11 cellular contexts compared by ENCODE assay signal in the genomic region with DNA sequence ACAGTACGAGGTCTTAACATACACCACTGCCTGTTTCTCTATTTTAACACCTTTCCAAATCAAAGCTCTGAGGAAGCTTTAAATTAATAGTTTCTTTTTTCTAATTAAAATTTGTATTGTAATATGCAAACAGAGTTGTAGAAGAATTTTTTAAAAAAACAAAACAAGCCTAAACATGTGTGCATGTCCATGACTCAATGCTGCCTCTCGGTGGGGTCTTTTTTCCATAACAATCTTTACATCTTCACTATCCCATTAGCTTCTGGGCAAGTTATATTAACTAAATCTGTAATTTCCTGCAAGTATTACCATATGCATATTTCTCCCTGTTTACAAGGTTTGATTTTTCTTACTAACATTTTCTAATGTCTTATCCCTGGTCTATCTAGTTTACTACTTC.
DNase-seq lines count a peak whose midpoint lies in the region; ATAC-seq and TF ChIP-seq lines count a peak whose summit lies in the region.
"Had no signal": no experiment of that assay in that cellular context is flagged by ENCODE, and none has a peak within 500 bp of the region (broad histone marks: within the 10 kb centered on the region; RNA-seq: fewer than 3 reads in every experiment).

No MANE protein-coding gene starts in this region.

- no peak for ATAC-seq in GM21528 (IDR thresholded peaks at IDR 0.05; ENCODE audit: low FRiP score, unreplicated experiment)
- ATAC-seq: CD8-positive, alpha-beta T cell; lower lobe of right lung had no signal

- TF ChIP-seq CTCF in AG09319 (IDR thresholded peaks at IDR 0.05; ENCODE audit: low read depth, low read length) (peak; percentile 9), HFFc6 (IDR thresholded peaks at IDR 0.05) (peak; percentile 25; the same call in 1 of the 2 replicates)

- no peak overlapping the region for H3K4me3 Mint-ChIP-seq in HFFc6
- H3K4me3 Mint-ChIP-seq: CD8-positive, alpha-beta T cell had no signal

- peaks cover 28% of the 10 kb centered on the region for H3K4me1 Mint-ChIP-seq in HFFc6 (ENCODE audit: low read depth)

- no peaks in the 10 kb centered on the region for H3K9me3 Mint-ChIP-seq in HFFc6

- H3K27me3 Mint-ChIP-seq in HFFc6 (ENCODE audit: insufficient read depth) = peaks cover 2% of the 10 kb centered on the region; the same call in 1 of the 2 replicates

- H3K36me3 Mint-ChIP-seq in HFFc6 (ENCODE audit: low read depth) = no peaks in the 10 kb centered on the region
- H3K36me3 Mint-ChIP-seq: CD8-positive, alpha-beta T cell had no signal

- H3K27ac Mint-ChIP-seq in HFFc6 = no peak overlapping the region
- H3K27ac Mint-ChIP-seq: CD8-positive, alpha-beta T cell had no signal

- no peak for DNase-seq in AG09319 (ENCODE audit: extremely low read depth, low read depth)
- DNase-seq in HFFc6 = no peak
- DNase-seq in SW480 (ENCODE audit: low spot score) = peak; percentile 1
- peak; percentile 23 for DNase-seq in glomerular visceral epithelial cell (ENCODE audit: extremely low spot score)
- no peak for DNase-seq in NAMALWA (ENCODE audit: low spot score)
- DNase-seq in A172 (ENCODE audit: low spot score) = no peak
- DNase-seq in DMS153 (lab: John Stamatoyannopoulos, UW) = no peak
- DNase-seq: CD8-positive, alpha-beta T cell; lower lobe of right lung; NK-92 treated with Interleukin-12 subunit alpha and Interleukin-12 subunit beta, amount 100 ng/mL, for 24 hours had no signal

Comparison
In these comparisons a context has a peak if more than half of its experiments do, and no peak if none do; other contexts are left out.
1. DNase-seq: peak in SW480 (single experiment) and glomerular visceral epithelial cell (single experiment); none in AG09319 (single experiment), HFFc6 (single experiment), NAMALWA (single experiment), A172 (single experiment) and DMS153 (single experiment).